Comparison of ENCODE assay signal across 1 cellular context in the genomic region with DNA sequence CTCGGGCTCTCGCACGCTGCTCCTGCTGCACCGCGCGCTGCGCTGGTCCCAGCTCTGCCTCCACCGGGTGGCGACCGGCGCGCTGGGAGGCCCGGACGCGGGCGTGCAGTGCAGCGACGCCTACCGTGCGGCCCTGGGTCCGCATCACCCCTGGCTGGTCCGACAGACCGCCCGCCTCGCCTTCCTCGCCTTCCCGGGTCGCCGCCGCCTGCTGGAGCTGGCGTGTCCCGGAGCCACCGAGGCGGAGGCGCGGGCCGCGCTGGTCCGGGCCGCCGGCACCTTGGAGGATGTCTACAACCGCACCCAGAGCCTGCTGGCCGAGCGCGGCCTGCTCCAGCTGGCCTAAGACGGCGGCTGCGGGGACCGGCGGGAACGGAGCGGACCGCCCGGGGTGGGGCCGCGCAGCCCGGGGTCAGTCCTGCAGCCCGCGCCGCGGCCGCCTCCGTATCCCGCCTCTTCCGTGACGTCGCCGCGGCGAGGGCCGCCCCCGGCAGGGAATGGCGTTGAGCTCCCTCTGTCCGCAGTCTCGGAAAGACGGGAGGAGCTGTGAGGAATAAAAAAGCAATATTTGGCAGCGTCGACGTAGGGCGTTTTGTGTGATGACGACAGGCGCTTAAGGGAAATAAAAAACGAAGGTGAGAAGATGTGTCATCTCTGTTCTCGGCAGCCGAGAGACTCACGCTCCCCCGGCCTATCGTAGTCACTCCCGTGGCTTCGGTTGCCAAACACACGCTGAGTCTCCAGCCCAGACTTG.
TF ChIP-seq lines count a peak whose summit lies in the region.

No MANE protein-coding gene starts in this region.

TF ChIP-seq in K562, 482 proteins besides CTCF, POLR2A, EP300 and RAD21 (continued from another document and continues in another):
- TF ChIP-seq TAF9B (IDR thresholded peaks at IDR 0.05; ENCODE audit: partially characterized antibody) (no peak), ZNF347 (CRISPR knock-in tag; IDR thresholded peaks at IDR 0.05; ENCODE audit: low read depth) (no peak), NR4A1 (CRISPR knock-in tag; IDR thresholded peaks at IDR 0.05) (no peak), NR4A1 (tag; IDR thresholded peaks at IDR 0.05) (no peak), NFRKB (IDR thresholded peaks at IDR 0.05; ENCODE audit: low read depth) (no peak), FOXA1 (IDR thresholded peaks at IDR 0.05; ENCODE audit: borderline replicate concordance) (no peak), HDAC2 (IDR thresholded peaks at IDR 0.05) (no peak), SIN3A (IDR thresholded peaks at IDR 0.05; ENCODE audit: borderline replicate concordance in 2 of 2, control insufficient read depth in 1 of 2, low read depth in 2 of 2, low read length in 2 of 2) (no peak), XRCC5 (IDR thresholded peaks at IDR 0.05; ENCODE audit: low read depth, low read length) (no peak), NR2C1 (IDR thresholded peaks at IDR 0.05) (no peak), NR2C1 (tag; IDR thresholded peaks at IDR 0.05) (no peak), TCF3 (CRISPR knock-in tag; IDR thresholded peaks at IDR 0.05) (no peak), NCOR1 (IDR thresholded peaks at IDR 0.05) (no peak), MED1 (CRISPR knock-in tag; IDR thresholded peaks at IDR 0.05; ENCODE audit: borderline replicate concordance) (no peak), DNMT1 (IDR thresholded peaks at IDR 0.05) (no peak), ZNF140 (CRISPR knock-in tag; IDR thresholded peaks at IDR 0.05) (no peak), TEAD1 (CRISPR knock-in tag; IDR thresholded peaks at IDR 0.05) (peak in 1 of 2 experiments; percentile 73; a peak in 2 of 4 replicates), PURB (CRISPR knock-in tag; IDR thresholded peaks at IDR 0.05; ENCODE audit: low read depth) (no peak), CBX5 (IDR thresholded peaks at IDR 0.05; ENCODE audit: borderline replicate concordance, low read depth) (no peak), RAD51 (IDR thresholded peaks at IDR 0.05; ENCODE audit: borderline replicate concordance, low read depth) (no peak), CBFA2T2 (conservative IDR thresholded peaks at IDR 0.05) (no peak)
- TF ChIP-seq, protein P1, sequence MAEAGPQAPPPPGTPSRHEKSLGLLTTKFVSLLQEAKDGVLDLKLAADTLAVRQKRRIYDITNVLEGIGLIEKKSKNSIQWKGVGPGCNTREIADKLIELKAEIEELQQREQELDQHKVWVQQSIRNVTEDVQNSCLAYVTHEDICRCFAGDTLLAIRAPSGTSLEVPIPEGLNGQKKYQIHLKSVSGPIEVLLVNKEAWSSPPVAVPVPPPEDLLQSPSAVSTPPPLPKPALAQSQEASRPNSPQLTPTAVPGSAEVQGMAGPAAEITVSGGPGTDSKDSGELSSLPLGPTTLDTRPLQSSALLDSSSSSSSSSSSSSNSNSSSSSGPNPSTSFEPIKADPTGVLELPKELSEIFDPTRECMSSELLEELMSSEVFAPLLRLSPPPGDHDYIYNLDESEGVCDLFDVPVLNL (CRISPR knock-in tag; IDR thresholded peaks at IDR 0.05; ENCODE audit: low read depth) = no peak; the same call in 1 of the 2 replicates
- TF ChIP-seq, protein P2, sequence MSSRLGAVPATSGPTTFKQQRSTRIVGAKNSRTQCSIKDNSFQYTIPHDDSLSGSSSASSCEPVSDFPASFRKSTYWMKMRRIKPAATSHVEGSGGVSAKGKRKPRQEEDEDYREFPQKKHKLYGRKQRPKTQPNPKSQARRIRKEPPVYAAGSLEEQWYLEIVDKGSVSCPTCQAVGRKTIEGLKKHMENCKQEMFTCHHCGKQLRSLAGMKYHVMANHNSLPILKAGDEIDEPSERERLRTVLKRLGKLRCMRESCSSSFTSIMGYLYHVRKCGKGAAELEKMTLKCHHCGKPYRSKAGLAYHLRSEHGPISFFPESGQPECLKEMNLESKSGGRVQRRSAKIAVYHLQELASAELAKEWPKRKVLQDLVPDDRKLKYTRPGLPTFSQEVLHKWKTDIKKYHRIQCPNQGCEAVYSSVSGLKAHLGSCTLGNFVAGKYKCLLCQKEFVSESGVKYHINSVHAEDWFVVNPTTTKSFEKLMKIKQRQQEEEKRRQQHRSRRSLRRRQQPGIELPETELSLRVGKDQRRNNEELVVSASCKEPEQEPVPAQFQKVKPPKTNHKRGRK (tag; IDR thresholded peaks at IDR 0.05) = no peak
- TF ChIP-seq, protein P3, sequence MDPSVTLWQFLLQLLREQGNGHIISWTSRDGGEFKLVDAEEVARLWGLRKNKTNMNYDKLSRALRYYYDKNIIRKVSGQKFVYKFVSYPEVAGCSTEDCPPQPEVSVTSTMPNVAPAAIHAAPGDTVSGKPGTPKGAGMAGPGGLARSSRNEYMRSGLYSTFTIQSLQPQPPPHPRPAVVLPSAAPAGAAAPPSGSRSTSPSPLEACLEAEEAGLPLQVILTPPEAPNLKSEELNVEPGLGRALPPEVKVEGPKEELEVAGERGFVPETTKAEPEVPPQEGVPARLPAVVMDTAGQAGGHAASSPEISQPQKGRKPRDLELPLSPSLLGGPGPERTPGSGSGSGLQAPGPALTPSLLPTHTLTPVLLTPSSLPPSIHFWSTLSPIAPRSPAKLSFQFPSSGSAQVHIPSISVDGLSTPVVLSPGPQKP (CRISPR knock-in tag; IDR thresholded peaks at IDR 0.05) = no peak
- TF ChIP-seq, protein P4, sequence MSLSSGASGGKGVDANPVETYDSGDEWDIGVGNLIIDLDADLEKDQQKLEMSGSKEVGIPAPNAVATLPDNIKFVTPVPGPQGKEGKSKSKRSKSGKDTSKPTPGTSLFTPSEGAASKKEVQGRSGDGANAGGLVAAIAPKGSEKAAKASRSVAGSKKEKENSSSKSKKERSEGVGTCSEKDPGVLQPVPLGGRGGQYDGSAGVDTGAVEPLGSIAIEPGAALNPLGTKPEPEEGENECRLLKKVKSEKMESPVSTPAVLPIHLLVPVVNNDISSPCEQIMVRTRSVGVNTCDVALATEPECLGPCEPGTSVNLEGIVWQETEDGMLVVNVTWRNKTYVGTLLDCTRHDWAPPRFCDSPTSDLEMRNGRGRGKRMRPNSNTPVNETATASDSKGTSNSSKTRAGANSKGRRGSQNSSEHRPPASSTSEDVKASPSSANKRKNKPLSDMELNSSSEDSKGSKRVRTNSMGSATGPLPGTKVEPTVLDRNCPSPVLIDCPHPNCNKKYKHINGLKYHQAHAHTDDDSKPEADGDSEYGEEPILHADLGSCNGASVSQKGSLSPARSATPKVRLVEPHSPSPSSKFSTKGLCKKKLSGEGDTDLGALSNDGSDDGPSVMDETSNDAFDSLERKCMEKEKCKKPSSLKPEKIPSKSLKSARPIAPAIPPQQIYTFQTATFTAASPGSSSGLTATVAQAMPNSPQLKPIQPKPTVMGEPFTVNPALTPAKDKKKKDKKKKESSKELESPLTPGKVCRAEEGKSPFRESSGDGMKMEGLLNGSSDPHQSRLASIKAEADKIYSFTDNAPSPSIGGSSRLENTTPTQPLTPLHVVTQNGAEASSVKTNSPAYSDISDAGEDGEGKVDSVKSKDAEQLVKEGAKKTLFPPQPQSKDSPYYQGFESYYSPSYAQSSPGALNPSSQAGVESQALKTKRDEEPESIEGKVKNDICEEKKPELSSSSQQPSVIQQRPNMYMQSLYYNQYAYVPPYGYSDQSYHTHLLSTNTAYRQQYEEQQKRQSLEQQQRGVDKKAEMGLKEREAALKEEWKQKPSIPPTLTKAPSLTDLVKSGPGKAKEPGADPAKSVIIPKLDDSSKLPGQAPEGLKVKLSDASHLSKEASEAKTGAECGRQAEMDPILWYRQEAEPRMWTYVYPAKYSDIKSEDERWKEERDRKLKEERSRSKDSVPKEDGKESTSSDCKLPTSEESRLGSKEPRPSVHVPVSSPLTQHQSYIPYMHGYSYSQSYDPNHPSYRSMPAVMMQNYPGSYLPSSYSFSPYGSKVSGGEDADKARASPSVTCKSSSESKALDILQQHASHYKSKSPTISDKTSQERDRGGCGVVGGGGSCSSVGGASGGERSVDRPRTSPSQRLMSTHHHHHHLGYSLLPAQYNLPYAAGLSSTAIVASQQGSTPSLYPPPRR (CRISPR knock-in tag; IDR thresholded peaks at IDR 0.05; ENCODE audit: borderline replicate concordance) = no peak
- TF ChIP-seq, protein P5, sequence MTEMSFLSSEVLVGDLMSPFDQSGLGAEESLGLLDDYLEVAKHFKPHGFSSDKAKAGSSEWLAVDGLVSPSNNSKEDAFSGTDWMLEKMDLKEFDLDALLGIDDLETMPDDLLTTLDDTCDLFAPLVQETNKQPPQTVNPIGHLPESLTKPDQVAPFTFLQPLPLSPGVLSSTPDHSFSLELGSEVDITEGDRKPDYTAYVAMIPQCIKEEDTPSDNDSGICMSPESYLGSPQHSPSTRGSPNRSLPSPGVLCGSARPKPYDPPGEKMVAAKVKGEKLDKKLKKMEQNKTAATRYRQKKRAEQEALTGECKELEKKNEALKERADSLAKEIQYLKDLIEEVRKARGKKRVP (CRISPR knock-in tag; IDR thresholded peaks at IDR 0.05) = no peak
- TF ChIP-seq, protein P6, sequence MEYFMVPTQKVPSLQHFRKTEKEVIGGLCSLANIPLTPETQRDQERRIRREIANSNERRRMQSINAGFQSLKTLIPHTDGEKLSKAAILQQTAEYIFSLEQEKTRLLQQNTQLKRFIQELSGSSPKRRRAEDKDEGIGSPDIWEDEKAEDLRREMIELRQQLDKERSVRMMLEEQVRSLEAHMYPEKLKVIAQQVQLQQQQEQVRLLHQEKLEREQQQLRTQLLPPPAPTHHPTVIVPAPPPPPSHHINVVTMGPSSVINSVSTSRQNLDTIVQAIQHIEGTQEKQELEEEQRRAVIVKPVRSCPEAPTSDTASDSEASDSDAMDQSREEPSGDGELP (CRISPR knock-in tag; IDR thresholded peaks at IDR 0.05; ENCODE audit: borderline replicate concordance) = peak; percentile 69
- TF ChIP-seq, protein P7, sequence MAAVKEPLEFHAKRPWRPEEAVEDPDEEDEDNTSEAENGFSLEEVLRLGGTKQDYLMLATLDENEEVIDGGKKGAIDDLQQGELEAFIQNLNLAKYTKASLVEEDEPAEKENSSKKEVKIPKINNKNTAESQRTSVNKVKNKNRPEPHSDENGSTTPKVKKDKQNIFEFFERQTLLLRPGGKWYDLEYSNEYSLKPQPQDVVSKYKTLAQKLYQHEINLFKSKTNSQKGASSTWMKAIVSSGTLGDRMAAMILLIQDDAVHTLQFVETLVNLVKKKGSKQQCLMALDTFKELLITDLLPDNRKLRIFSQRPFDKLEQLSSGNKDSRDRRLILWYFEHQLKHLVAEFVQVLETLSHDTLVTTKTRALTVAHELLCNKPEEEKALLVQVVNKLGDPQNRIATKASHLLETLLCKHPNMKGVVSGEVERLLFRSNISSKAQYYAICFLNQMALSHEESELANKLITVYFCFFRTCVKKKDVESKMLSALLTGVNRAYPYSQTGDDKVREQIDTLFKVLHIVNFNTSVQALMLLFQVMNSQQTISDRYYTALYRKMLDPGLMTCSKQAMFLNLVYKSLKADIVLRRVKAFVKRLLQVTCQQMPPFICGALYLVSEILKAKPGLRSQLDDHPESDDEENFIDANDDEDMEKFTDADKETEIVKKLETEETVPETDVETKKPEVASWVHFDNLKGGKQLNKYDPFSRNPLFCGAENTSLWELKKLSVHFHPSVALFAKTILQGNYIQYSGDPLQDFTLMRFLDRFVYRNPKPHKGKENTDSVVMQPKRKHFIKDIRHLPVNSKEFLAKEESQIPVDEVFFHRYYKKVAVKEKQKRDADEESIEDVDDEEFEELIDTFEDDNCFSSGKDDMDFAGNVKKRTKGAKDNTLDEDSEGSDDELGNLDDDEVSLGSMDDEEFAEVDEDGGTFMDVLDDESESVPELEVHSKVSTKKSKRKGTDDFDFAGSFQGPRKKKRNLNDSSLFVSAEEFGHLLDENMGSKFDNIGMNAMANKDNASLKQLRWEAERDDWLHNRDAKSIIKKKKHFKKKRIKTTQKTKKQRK (IDR thresholded peaks at IDR 0.05; ENCODE audit: borderline replicate concordance, low read depth, low read length) = no peak
- TF ChIP-seq, protein P8, sequence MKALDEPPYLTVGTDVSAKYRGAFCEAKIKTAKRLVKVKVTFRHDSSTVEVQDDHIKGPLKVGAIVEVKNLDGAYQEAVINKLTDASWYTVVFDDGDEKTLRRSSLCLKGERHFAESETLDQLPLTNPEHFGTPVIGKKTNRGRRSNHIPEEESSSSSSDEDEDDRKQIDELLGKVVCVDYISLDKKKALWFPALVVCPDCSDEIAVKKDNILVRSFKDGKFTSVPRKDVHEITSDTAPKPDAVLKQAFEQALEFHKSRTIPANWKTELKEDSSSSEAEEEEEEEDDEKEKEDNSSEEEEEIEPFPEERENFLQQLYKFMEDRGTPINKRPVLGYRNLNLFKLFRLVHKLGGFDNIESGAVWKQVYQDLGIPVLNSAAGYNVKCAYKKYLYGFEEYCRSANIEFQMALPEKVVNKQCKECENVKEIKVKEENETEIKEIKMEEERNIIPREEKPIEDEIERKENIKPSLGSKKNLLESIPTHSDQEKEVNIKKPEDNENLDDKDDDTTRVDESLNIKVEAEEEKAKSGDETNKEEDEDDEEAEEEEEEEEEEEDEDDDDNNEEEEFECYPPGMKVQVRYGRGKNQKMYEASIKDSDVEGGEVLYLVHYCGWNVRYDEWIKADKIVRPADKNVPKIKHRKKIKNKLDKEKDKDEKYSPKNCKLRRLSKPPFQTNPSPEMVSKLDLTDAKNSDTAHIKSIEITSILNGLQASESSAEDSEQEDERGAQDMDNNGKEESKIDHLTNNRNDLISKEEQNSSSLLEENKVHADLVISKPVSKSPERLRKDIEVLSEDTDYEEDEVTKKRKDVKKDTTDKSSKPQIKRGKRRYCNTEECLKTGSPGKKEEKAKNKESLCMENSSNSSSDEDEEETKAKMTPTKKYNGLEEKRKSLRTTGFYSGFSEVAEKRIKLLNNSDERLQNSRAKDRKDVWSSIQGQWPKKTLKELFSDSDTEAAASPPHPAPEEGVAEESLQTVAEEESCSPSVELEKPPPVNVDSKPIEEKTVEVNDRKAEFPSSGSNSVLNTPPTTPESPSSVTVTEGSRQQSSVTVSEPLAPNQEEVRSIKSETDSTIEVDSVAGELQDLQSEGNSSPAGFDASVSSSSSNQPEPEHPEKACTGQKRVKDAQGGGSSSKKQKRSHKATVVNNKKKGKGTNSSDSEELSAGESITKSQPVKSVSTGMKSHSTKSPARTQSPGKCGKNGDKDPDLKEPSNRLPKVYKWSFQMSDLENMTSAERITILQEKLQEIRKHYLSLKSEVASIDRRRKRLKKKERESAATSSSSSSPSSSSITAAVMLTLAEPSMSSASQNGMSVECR (CRISPR knock-in tag; IDR thresholded peaks at IDR 0.05) = peak; percentile 89; the same call in 1 of the 2 replicates
